Comparison of ENCODE assay signal across 12 cellular contexts in the genomic region with DNA sequence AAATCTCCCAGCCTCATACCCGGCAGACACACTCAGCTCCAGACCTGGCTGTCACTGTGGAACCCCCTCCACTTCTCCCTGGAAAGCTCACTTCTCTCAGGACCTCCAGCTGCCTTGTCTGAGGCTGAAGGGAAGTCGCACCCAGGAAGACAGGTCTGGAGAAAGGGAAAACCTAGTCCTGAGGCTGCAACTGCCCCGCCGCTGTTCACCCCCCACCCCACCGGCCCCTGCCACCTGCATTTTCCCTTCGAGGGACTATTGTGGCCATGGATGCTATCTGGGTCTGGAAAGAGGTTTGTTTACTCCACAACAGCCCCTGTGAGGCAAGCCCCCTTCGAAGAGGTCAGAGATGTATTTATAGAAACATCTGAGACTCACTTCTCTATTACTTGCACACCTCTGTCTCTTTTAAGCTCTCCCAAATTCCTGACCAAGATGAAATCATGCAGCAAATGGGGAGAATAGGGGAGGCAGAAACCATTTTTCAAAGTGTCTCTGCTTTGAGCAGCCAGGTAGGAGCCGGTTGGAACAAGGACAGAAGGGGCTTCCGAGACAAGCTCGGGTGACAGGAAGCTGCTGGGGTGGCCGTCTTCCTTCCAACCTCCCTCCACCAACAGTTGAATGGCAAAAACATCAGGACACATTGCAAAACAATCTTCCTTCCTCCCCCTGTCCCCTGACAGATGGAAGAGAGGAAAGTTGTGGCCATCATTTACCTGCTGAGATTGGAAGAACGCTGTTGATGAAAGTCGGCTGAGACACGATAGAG. TPM values are rescaled to one million over a fixed set of nuclear protein-coding genes. Genes with fewer than 3 reads are reported as not detected.
DNase-seq lines count a peak whose midpoint lies in the region; ATAC-seq and TF ChIP-seq lines count a peak whose summit lies in the region.
"Had no signal": no experiment of that assay in that cellular context is flagged by ENCODE, and none has a peak within 500 bp of the region (broad histone marks: within the 10 kb centered on the region; RNA-seq: fewer than 3 reads in every experiment).

No MANE protein-coding gene starts in this region.

- peaks cover 54 to 66% of the 10 kb centered on the region in 2 donors for H3K4me1 ChIP-seq in gastrocnemius medialis

- ATAC-seq in left cardiac atrium, result peak; percentile 3 to 16
- ATAC-seq in gastrocnemius medialis, result peak; percentile 16 to 49
- ATAC-seq in HG03175 (IDR thresholded peaks at IDR 0.05; ENCODE audit: unreplicated experiment), result no peak
- ATAC-seq in sciatic nerve, result no peak

- H3K27me3 ChIP-seq in gastrocnemius medialis, result no peaks in the 10 kb centered on the region
- H3K27me3 ChIP-seq: stomach had no signal

- no peaks in the 10 kb centered on the region for H3K36me3 ChIP-seq in gastrocnemius medialis
- H3K36me3 ChIP-seq: stomach had no signal

- H3K9me3 ChIP-seq in gastrocnemius medialis, result no peaks in the 10 kb centered on the region
- H3K9me3 ChIP-seq: stomach had no signal

- H3K4me3 ChIP-seq in NB4 (ENCODE audit: low read depth, low read length) (no peak overlapping the region), gastrocnemius medialis (peak overlapping the region; percentile 29 to 46 (median 39))
- H3K4me3 ChIP-seq: stomach had no signal

- intact Hi-C loops in left cardiac atrium (cut with DNase I) (no loop called here), gastrocnemius medialis (cut with DNase I; ENCODE audit: low total_unique reads) (no loop called here), sciatic nerve (cut with DNase I) (no loop called here)

- in situ Hi-C loops in gastrocnemius medialis (cut with MboI; ENCODE audit: low sequenced_read_pairs in 4 of 4), result no loop called here

- TF ChIP-seq CTCF in NB4 (IDR thresholded peaks at IDR 0.05; ENCODE audit: low read depth, low read length) (no peak), gastrocnemius medialis (IDR thresholded peaks at IDR 0.05 in 4 of 5, conservative IDR thresholded peaks at IDR 0.05 in 1 of 5) (no peak)

- TF ChIP-seq POLR2A in NB4 (IDR thresholded peaks at IDR 0.05; ENCODE audit: extremely low read depth, insufficient read length) (no peak), gastrocnemius medialis (IDR thresholded peaks at IDR 0.05) (peak in 1 of 2 donors; percentile 3)

- H3K27ac ChIP-seq in gastrocnemius medialis, result peak overlapping the region; percentile 88 to 96 (median 90)
- H3K27ac ChIP-seq: stomach had no signal

- DNase-seq in activated effector memory CD4-positive, alpha-beta T cell treated with anti-CD3 and anti-CD28 coated beads, Interleukin-2, amount 50 U/mL, for 16 hours, result peak; percentile 37
- no peak for DNase-seq in activated effector memory CD4-positive, alpha-beta T cell treated with Interleukin-2 at 50 U/mL for 16 hours
- peak; percentile 21 for DNase-seq in NB4 (ENCODE audit: low read depth)
- no peak for DNase-seq in left cardiac atrium
- peak in 1 of 2 donors; percentile 27 for DNase-seq in gastrocnemius medialis
- DNase-seq in sciatic nerve (ENCODE audit: low spot score), result no peak
- DNase-seq in inferior parietal cortex (ENCODE audit: extremely low spot score), result no peak
- DNase-seq: head of caudate nucleus; NCI-H446; stimulated activated CD4-positive, alpha-beta T cell treated with anti-CD3 and anti-CD28 coated beads, Interleukin-4, amount 100 ng/mL, for 1 hour; stomach had no signal

RNA-seq across cellular contexts. Expression of a gene that starts 0.5 kb away (rescaled TPM):
- total RNA-seq in left cardiac atrium, result 10 to 100 TPM in 1 of 2 donors, 1 to 10 TPM in 1; 6.4 to 23.8 TPM
- 1 to 10 TPM; 2.8 to 4.7 (median 3.0) TPM for total RNA-seq in gastrocnemius medialis
- total RNA-seq in sciatic nerve, result 6.3 TPM

Comparison
In these comparisons a context has a peak if more than half of its experiments do, and no peak if none do; other contexts are left out.
1. DNase-seq: peak in activated effector memory CD4-positive, alpha-beta T cell treated with anti-CD3 and anti-CD28 coated beads, Interleukin-2, amount 50 U/mL, for 16 hours (single experiment) and NB4 (single experiment); none in activated effector memory CD4-positive, alpha-beta T cell treated with Interleukin-2 at 50 U/mL for 16 hours (single experiment), left cardiac atrium (single experiment), sciatic nerve (single experiment) and inferior parietal cortex (single experiment).
2. ATAC-seq: peak in left cardiac atrium (2 of 2) and gastrocnemius medialis (2 of 2); none in HG03175 (single experiment) and sciatic nerve (single experiment).